16 cellular contexts compared by ENCODE assay signal in the genomic region with DNA sequence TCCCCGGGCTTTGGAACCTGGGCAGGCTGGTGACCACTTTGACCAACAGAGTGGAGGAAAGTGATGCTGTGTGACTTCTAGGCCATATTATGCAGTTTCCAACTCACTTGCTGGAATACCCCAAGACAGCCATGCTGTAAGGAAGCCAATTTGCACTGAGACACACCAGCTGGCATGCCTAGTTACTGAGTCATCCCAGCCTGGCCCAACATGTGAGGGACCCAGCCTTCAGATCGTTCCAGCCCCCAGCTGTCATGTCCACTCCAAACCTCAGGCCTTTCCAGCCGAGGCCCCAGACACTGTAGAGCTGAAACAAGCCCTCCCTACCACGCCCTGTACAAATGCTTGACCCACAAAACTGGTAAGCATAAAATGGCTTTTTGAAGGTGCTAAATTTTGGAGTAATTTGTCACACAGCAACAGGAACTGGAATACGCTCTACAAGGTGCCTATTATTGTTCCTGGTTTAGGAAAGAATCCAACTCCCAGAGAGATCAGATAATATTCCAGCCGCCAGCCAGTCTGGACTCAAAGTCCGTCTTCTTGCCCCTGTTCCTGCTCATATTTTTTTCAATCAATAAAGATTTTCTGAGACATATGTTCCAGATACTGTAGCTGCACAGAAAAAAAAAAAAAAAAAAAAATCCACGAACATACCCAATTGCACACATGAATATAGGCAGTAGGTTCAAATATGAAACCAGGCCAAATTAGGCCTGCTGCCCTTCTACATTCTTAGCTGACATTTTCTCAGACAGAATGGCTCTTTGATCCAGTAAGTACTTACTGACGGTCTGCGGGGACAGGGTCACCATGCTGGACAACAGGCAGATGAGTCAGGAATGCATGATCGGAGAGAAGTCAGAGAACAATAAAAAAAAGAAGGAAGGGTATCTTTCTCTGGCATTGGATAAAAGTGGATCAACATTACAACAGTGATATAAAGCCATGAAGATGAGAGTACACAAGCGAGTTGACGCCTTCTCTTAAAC. TPM values are rescaled to one million over a fixed set of nuclear protein-coding genes. Genes with fewer than 3 reads are reported as not detected.
DNase-seq lines count a peak whose midpoint lies in the region; ATAC-seq and TF ChIP-seq lines count a peak whose summit lies in the region.
"Had no signal": no experiment of that assay in that cellular context is flagged by ENCODE, and none has a peak within 500 bp of the region (broad histone marks: within the 10 kb centered on the region; RNA-seq: fewer than 3 reads in every experiment).

No MANE protein-coding gene starts in this region.

- H4K8ac ChIP-seq in H9 (replicated peaks; ENCODE audit: insufficient read length, low read depth, low read length), result no peak overlapping the region

- ATAC-seq in right lobe of liver, result peak; percentile 63 to 78 (median 71)
- ATAC-seq: activated T-cell treated with anti-CD3 and anti-CD28 coated beads, Interleukin-2, amount 50 U/mL, for 4 hours had no signal

- intact Hi-C loops in right lobe of liver (cut with DNase I), result no loop called here

- no peak overlapping the region for H3K27ac Mint-ChIP-seq in H9
- H3K27ac Mint-ChIP-seq: memory B cell had no signal

- H2BK120ac ChIP-seq in H9 (ENCODE audit: low read depth, low read length, poor library complexity, severe bottlenecking), result no peak overlapping the region

- peaks cover 0 to 15% (median 5%) of the 10 kb centered on the region in 3 experiments; a peak in 5 of 7 replicates for H3K36me3 Mint-ChIP-seq in H9 (ENCODE audit: insufficient read depth in 1 of 3, low read depth in 3 of 3)

- WGBS in right lobe of liver (ENCODE audit: insufficient coverage, low coverage, low lambda C conversion rate, missing lambda C conversion rate), result 50% methylated on average over 11 of the region's 13 CpGs
- no CpG with 5 or more reads among the region's 13 CpGs for WGBS in H9 (ENCODE audit: extremely low coverage, insufficient read length, low lambda C conversion rate)

- peaks cover 78 to 81% of the 10 kb centered on the region in 2 experiments for H3K9me3 Mint-ChIP-seq in H9
- H3K9me3 Mint-ChIP-seq: activated B cell treated with CpG ODN at 0.5 μM for 24 hours; activated T-cell treated with anti-CD3 and anti-CD28 coated beads, Interleukin-2, amount 50 U/mL, for 4 hours; memory B cell had no signal

- no peaks in the 10 kb centered on the region for H3K23me2 ChIP-seq in H9 (ENCODE audit: insufficient read length, low read depth, low read length, poor library complexity, severe bottlenecking)

- H3K36me3 ChIP-seq in right lobe of liver, result no peaks in the 10 kb centered on the region

- H3K14ac ChIP-seq in H9 (ENCODE audit: insufficient read depth, low read length), result no peak overlapping the region

- no peak overlapping the region for H4K5ac ChIP-seq in H9 (ENCODE audit: insufficient read length, low read depth, low read length)

- H2BK5ac ChIP-seq in H9 (ENCODE audit: insufficient read length, low read length), result no peak overlapping the region

- no peak overlapping the region for H3K23ac ChIP-seq in H9 (ENCODE audit: insufficient read length, low read depth, low read length)

- no peak overlapping the region for H3K4ac ChIP-seq in H9 (ENCODE audit: low read depth, low read length)

- H3K27ac ChIP-seq in right lobe of liver (no peak overlapping the region), H9 (ENCODE audit: insufficient read length, low read depth, low read length) (no peak overlapping the region)
- H3K27ac ChIP-seq: KMS-11, testis had no signal

- H3K27me3 Mint-ChIP-seq in H9 (ENCODE audit: low read depth), result no peaks in the 10 kb centered on the region
- H3K27me3 Mint-ChIP-seq: activated B cell treated with CpG ODN at 0.5 μM for 24 hours, B cell, memory B cell had no signal

- no peak overlapping the region for H3K4me3 Mint-ChIP-seq in H9
- H3K4me3 Mint-ChIP-seq: activated B cell treated with CpG ODN at 0.5 μM for 24 hours; activated T-cell treated with anti-CD3 and anti-CD28 coated beads, Interleukin-2, amount 50 U/mL, for 4 hours; B cell; memory B cell had no signal

- no peak overlapping the region for H2BK12ac ChIP-seq in H9 (ENCODE audit: insufficient read length, low read depth, low read length)

- no peak overlapping the region for H2BK20ac ChIP-seq in H9 (ENCODE audit: low read depth, low read length, poor library complexity, severe bottlenecking)

- H3K9me3 ChIP-seq in right lobe of liver (no peaks in the 10 kb centered on the region), H9 (ENCODE audit: control insufficient read depth, low read depth, low read length) (peaks cover 45% of the 10 kb centered on the region)
- H3K9me3 ChIP-seq: testis had no signal

- no peak overlapping the region for H2AFZ ChIP-seq in H9 (ENCODE audit: low read length)

- no peak for TF ChIP-seq POLR2A in right lobe of liver (IDR thresholded peaks at IDR 0.05)

- H3T11ph ChIP-seq in H9 (ENCODE audit: low read length), result no peak overlapping the region

- H3K79me1 ChIP-seq in H9 (ENCODE audit: insufficient read depth, low read depth, low read length, poor library complexity, severe bottlenecking), result no peaks in the 10 kb centered on the region

- no peak overlapping the region for H2BK15ac ChIP-seq in H9 (ENCODE audit: low read depth, low read length)

- no peak overlapping the region for H3K4me2 ChIP-seq in H9 (ENCODE audit: insufficient read depth, insufficient read length, low read length)
- H3K4me2 ChIP-seq: KMS-11 had no signal

- no peak overlapping the region for H3K18ac ChIP-seq in H9 (ENCODE audit: insufficient read length, low read depth, low read length)

- no peak overlapping the region for H3K9ac ChIP-seq in H9 (ENCODE audit: extremely low read depth, insufficient read length, low read length)
- H3K9ac ChIP-seq: KMS-11 had no signal

- no peak overlapping the region for H4K91ac ChIP-seq in H9 (ENCODE audit: insufficient read length, low read depth, low read length)

- H3K79me2 ChIP-seq in H9 (ENCODE audit: insufficient read depth, low read length), result no peaks in the 10 kb centered on the region

- H4K20me1 ChIP-seq in H9 (ENCODE audit: control insufficient read depth, insufficient read depth, insufficient read length), result no peaks in the 10 kb centered on the region

- H3K27me3 ChIP-seq in right lobe of liver, result no peaks in the 10 kb centered on the region
- H3K27me3 ChIP-seq in H9 (ENCODE audit: insufficient read depth, low read length), result no peaks in the 10 kb centered on the region
- H3K27me3 ChIP-seq: testis had no signal

- no peak for TF ChIP-seq CTCF in right lobe of liver (IDR thresholded peaks at IDR 0.05)
- no peak for TF ChIP-seq CTCF in H9 (conservative IDR thresholded peaks at IDR 0.05)

- H3K4me3 ChIP-seq in right lobe of liver, result no peak overlapping the region
- H3K4me3 ChIP-seq: testis had no signal

- H2AK5ac ChIP-seq in H9 (ENCODE audit: insufficient read length, low read length), result no peak overlapping the region

- no peak overlapping the region for H3K56ac ChIP-seq in H9 (ENCODE audit: insufficient read length, low read depth, low read length)

- H3K4me1 ChIP-seq in right lobe of liver, result peaks cover 0 to 2% (median 0%) of the 10 kb centered on the region in 4 donors
- no peaks in the 10 kb centered on the region for H3K4me1 ChIP-seq in H9 (ENCODE audit: insufficient read depth, low read length)
- H3K4me1 ChIP-seq: testis had no signal

- peaks cover 6 to 15% of the 10 kb centered on the region in 2 experiments for H3K4me1 Mint-ChIP-seq in H9

- DNase-seq in COLO829 (ENCODE audit: low spot score) (peak; percentile 57), NCI-H226 (peak; percentile 66), dermis blood vessel endothelial cell (peak; percentile 26), right lobe of liver (no peak), cerebellum (ENCODE audit: low spot score) (no peak), germinal center (ENCODE audit: low spot score) (no peak), C1 segment of cervical spinal cord (lab: John Stamatoyannopoulos, UW) (no peak), H9 (no peak)
- DNase-seq: activated B cell treated with CpG ODN at 0.5 μM for 24 hours; activated T-cell treated with anti-CD3 and anti-CD28 coated beads, Interleukin-2, amount 50 U/mL, for 4 hours; H7; NCI-H345; testis had no signal

RNA-seq across cellular contexts. Expression of gene SH3KBP1, which starts 35.1 kb away (rescaled TPM):
- 9.2 and 22.3 TPM in 2 replicates for total RNA-seq in dermis blood vessel endothelial cell
- 10 to 100 TPM in 2 of 6 experiments, 1 to 10 TPM in 4; 7.3 to 14.1 (median 8.9) TPM for total RNA-seq in right lobe of liver
- total RNA-seq in cerebellum, result 7.9 TPM
- total RNA-seq in H9 (2021), result 11.8 and 12.3 TPM in 2 replicates

Comparison
In these comparisons a context has a peak if more than half of its experiments do, and no peak if none do; other contexts are left out.
1. DNase-seq: peak in COLO829 (single experiment), NCI-H226 (single experiment) and dermis blood vessel endothelial cell (single experiment); none in right lobe of liver (0 of 3), cerebellum (single experiment), germinal center (single experiment), C1 segment of cervical spinal cord (0 of 14) and H9 (single experiment).